Comparison of ENCODE assay signal across 8 cellular contexts in the genomic region with DNA sequence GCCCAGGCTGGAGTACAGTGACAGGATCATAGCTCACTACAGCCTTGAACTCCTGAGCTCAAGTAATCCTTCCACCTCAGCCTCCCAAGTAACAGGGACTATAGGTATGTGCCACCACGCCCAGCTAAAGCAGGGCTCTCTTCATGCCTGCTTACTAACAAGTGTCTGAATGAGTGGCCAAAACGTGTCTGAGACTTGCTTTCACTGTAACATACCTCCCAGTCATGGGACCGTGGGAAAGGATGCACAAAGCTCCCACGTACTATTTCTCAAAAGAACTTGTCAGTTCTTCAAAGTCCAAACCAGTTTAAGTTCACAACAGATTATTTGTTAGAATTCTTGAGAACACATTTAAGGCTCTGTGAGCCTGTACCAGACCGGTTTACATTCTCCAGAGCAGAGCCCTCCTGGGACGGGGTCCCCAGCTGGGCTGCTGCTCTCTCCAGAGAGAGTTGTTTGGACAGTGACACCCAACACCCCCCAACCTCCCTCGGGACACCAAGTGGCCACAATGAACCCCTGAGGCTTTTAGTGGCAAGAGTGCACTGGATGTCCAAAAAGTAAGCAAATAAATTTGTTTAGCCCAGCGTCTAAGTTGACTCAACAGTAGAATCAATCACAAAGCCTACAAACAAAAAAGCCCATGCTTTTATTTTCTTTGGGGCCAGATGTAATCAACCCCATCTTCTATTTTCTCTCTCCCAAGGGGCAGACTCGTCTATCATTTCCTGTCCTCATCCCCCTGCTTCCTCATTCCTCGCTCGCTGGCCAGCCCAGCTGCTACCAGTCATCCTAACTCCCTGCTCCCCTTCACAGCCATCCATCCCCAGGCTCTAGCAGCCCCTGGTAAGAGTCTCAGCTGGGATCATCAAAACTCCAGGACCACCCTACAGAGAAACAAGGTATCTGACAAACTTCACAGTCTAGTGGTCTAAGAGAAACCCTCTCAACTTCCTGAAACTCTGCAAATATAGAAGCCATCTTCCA. TPM values are rescaled to one million over a fixed set of nuclear protein-coding genes. Genes with fewer than 3 reads are reported as not detected.
DNase-seq lines count a peak whose midpoint lies in the region; ATAC-seq and TF ChIP-seq lines count a peak whose summit lies in the region.

No MANE protein-coding gene starts in this region.

- no peaks in the 10 kb centered on the region for H3K36me3 ChIP-seq in HUES48 (ENCODE audit: control insufficient read depth, insufficient read depth, low read length)
- no peaks in the 10 kb centered on the region for H3K36me3 ChIP-seq in breast epithelium

- no peaks in the 10 kb centered on the region for H3K9me3 ChIP-seq in HUES48 (ENCODE audit: control insufficient read depth, insufficient read depth, low read length)
- H3K9me3 ChIP-seq in breast epithelium = no peaks in the 10 kb centered on the region

- no peak overlapping the region for H3K9ac ChIP-seq in HUES48 (ENCODE audit: low read depth, low read length)

- H3K4me1 ChIP-seq in HUES48 (ENCODE audit: control insufficient read depth, insufficient read depth, low read length) (peaks cover 58% of the 10 kb centered on the region), breast epithelium (no peaks in the 10 kb centered on the region)

- no peaks in the 10 kb centered on the region for H3K27me3 ChIP-seq in HUES48 (ENCODE audit: control insufficient read depth, insufficient read depth, low read length)
- peaks cover 0 to 46% of the 10 kb centered on the region in 2 donors for H3K27me3 ChIP-seq in breast epithelium

- TF ChIP-seq CTCF in breast epithelium (IDR thresholded peaks at IDR 0.05) = no peak

- no peak for TF ChIP-seq POLR2A in breast epithelium (IDR thresholded peaks at IDR 0.05)

- H3K27ac ChIP-seq in HUES48 (ENCODE audit: low read depth, low read length) (peak overlapping the region; percentile 74), breast epithelium (peak overlapping the region in 1 of 2 donors; percentile 19)

- intact Hi-C loops in breast epithelium (cut with DNase I; ENCODE audit: low total_unique reads) = no loop called here

- DNase-seq in left kidney (ENCODE audit: low read depth, low spot score) = peak; percentile 60
- DNase-seq in breast epithelium (ENCODE audit: low spot score in 2 of 2) = no peak
- DNase-seq in DMS 273 treated with DMSO at 0.1 percent for 48 hours (lab: John Stamatoyannopoulos, UW) = no peak
- no peak for DNase-seq in activated CD4-positive, alpha-beta T cell treated with anti-CD3 and anti-CD28 coated beads, Interleukin-2, amount 50 U/mL, for 1 hour
- DNase-seq in amniotic stem cell (lab: John Stamatoyannopoulos, UW) = no peak

- ATAC-seq in GM18498 (IDR thresholded peaks at IDR 0.05; ENCODE audit: unreplicated experiment) (peak; percentile 70), GM21529 (IDR thresholded peaks at IDR 0.05; ENCODE audit: unreplicated experiment) (peak; percentile 70)

- H3K4me3 ChIP-seq in HUES48 (ENCODE audit: low read depth, low read length) = 0 out of 2 replicates have a peak overlapping the region, but pooled peaks have one; percentile 5
- H3K4me3 ChIP-seq in breast epithelium = no peak overlapping the region

RNA-seq across cellular contexts. Expression of a gene that starts 23.9 kb away (rescaled TPM):
- 10 to 100 TPM; 17.9 to 50.4 (median 21.0) TPM for total RNA-seq in breast epithelium
